ENCODE assay signal across 8 cellular contexts in genomic region chr17:63478814-63479494, GRCh38. TPM values are rescaled to one million over a fixed set of nuclear protein-coding genes. Genes with fewer than 3 reads are reported as not detected.
DNase-seq lines count a peak whose midpoint lies in the region; ATAC-seq and TF ChIP-seq lines count a peak whose summit lies in the region.

No MANE protein-coding gene starts in this region.

- no peak overlapping the region for H3K4me3 Mint-ChIP-seq in activated T-cell treated with anti-CD3 and anti-CD28 coated beads, Interleukin-2, amount 50 U/mL, for 24 hours

- no peaks in the 10 kb centered on the region for H3K9me2 ChIP-seq in PC-9 (ENCODE audit: insufficient read depth)
- H3K9me2 ChIP-seq in neural cell (ENCODE audit: insufficient read depth, low read length), result no peaks in the 10 kb centered on the region

- peak; percentile 69 for ATAC-seq in GM18907 (IDR thresholded peaks at IDR 0.05; ENCODE audit: unreplicated experiment)
- peak; percentile 79 for ATAC-seq in stimulated activated naive CD8-positive, alpha-beta T cell treated with anti-CD3 and anti-CD28 coated beads, Interleukin-15, Interleukin-2, amounts not matched to agents 100 U/mL and 50 U/mL, for 24 hours

- H3K27ac ChIP-seq in PC-9 (no peak overlapping the region), neural cell (ENCODE audit: low read length) (no peak overlapping the region)

- H3K4me1 ChIP-seq in PC-9 (replicated peaks; ENCODE audit: insufficient read depth), result peaks cover 5% of the 10 kb centered on the region

- H3K9me3 Mint-ChIP-seq in activated T-cell treated with anti-CD3 and anti-CD28 coated beads, Interleukin-2, amount 50 U/mL, for 24 hours, result no peaks in the 10 kb centered on the region

- BruUV-seq in PC-9 (replicated peaks; lab: Mats Ljungman, UMichigan), result no TSS peak

- H4K20me1 ChIP-seq in PC-9 (ENCODE audit: insufficient read depth), result no peaks in the 10 kb centered on the region
- no peaks in the 10 kb centered on the region for H4K20me1 ChIP-seq in neural cell (ENCODE audit: insufficient read depth)

- H3F3A ChIP-seq in PC-9 (ENCODE audit: insufficient read depth, low read depth) (peaks cover 6% of the 10 kb centered on the region; the same call in 1 of the 2 replicates), neural cell (ENCODE audit: insufficient read depth, low read length, poor library complexity, severe bottlenecking) (no peaks in the 10 kb centered on the region)

- CTCF ChIA-PET in PC-9 (lab: Charles Lee), result interaction anchor here (0.5 to 2.6 kb wide), 9 partner anchors 18 to 806 kb away, joined by 3 to 14 read pairs (median 4); no protein-coding TSS in a partner anchor

- H3K9me3 ChIP-seq in PC-9 (ENCODE audit: insufficient read depth, low read depth) (no peaks in the 10 kb centered on the region), neural cell (ENCODE audit: low read length) (no peaks in the 10 kb centered on the region)

- H3K27me3 ChIP-seq in PC-9 (ENCODE audit: insufficient read depth, low read depth) (peaks cover 22% of the 10 kb centered on the region), neural cell (ENCODE audit: insufficient read depth, low read depth, low read length) (peaks cover 44% of the 10 kb centered on the region)

- POLR2A ChIA-PET in PC-9 (lab: Charles Lee; ENCODE audit: unreplicated experiment), result interaction anchor here (0.6 kb wide), 1 partner anchor 37 kb away, joined by 4 read pairs; no protein-coding TSS in a partner anchor

- TF ChIP-seq RAD21 in neural cell (conservative IDR thresholded peaks at IDR 0.05), result no peak

- TF ChIP-seq CTCF in AG09319 (IDR thresholded peaks at IDR 0.05; ENCODE audit: low read depth, low read length) (peak; percentile 93), PC-9 (conservative IDR thresholded peaks at IDR 0.05) (peak; percentile 83), fibroblast of mammary gland (conservative IDR thresholded peaks at IDR 0.05; ENCODE audit: control insufficient read depth, insufficient read depth, low read depth, low read length) (peak; percentile 96), neural cell (IDR thresholded peaks at IDR 0.05; ENCODE audit: poor library complexity, severe bottlenecking) (peak; percentile 54)

- peaks cover 36% of the 10 kb centered on the region for H3K27me3 Mint-ChIP-seq in activated T-cell treated with anti-CD3 and anti-CD28 coated beads, Interleukin-2, amount 50 U/mL, for 24 hours

- no peaks in the 10 kb centered on the region for H3K36me3 Mint-ChIP-seq in activated T-cell treated with anti-CD3 and anti-CD28 coated beads, Interleukin-2, amount 50 U/mL, for 24 hours (ENCODE audit: low read depth)

- H3K4me3 ChIP-seq in PC-9 (no peak overlapping the region), fibroblast of mammary gland (ENCODE audit: control insufficient read depth, low read depth, low read length) (no peak overlapping the region), neural cell (ENCODE audit: low read length) (no peak overlapping the region)

- H3K36me3 ChIP-seq in PC-9 (ENCODE audit: low read depth) (no peaks in the 10 kb centered on the region), neural cell (ENCODE audit: insufficient read depth, low read length) (no peaks in the 10 kb centered on the region)

- H2AFZ ChIP-seq in PC-9, result no peak overlapping the region
- no peak overlapping the region for H2AFZ ChIP-seq in neural cell (ENCODE audit: low read depth, low read length)

- DNase-seq in AG09319 (ENCODE audit: extremely low read depth, low read depth) (peak; percentile 88), HT-29 (ENCODE audit: low spot score) (peak; percentile 86), PC-9 (peak; percentile 85 to 88), fibroblast of mammary gland (ENCODE audit: low read depth) (peak; percentile 96)
- peak; percentile 81 for DNase-seq in activated T-cell treated with anti-CD3 and anti-CD28 coated beads, Interleukin-2, amount 50 U/mL, for 24 hours
- DNase-seq in stimulated activated naive CD8-positive, alpha-beta T cell treated with anti-CD3 and anti-CD28 coated beads, Interleukin-15, Interleukin-2, amounts not matched to agents 100 U/mL and 50 U/mL, for 24 hours, result peak; percentile 84

- H3K4me1 Mint-ChIP-seq in activated T-cell treated with anti-CD3 and anti-CD28 coated beads, Interleukin-2, amount 50 U/mL, for 24 hours (ENCODE audit: low read depth), result peaks cover 16% of the 10 kb centered on the region

- TF ChIP-seq EP300 in neural cell (conservative IDR thresholded peaks at IDR 0.05; ENCODE audit: poor library complexity, severe bottlenecking), result no peak

- no peak overlapping the region for H3K9ac ChIP-seq in neural cell (ENCODE audit: low read length)

- no peak overlapping the region for H3K27ac Mint-ChIP-seq in activated T-cell treated with anti-CD3 and anti-CD28 coated beads, Interleukin-2, amount 50 U/mL, for 24 hours

- intact Hi-C loops in PC-9 (cut with micrococcal nuclease; ENCODE audit: unreplicated experiment), result loop anchor here (1.0 to 5.0 kb wide), 4 partner anchors 32 to 807 kb away; partner anchors contain the start of gene CYB561

- H3K4me2 ChIP-seq in PC-9 (peak overlapping the region; percentile 20; the same call in 1 of the 2 replicates), neural cell (ENCODE audit: low read length) (no peak overlapping the region)

- no peaks in the 10 kb centered on the region for H3K79me2 ChIP-seq in PC-9 (ENCODE audit: low read depth)
- no peaks in the 10 kb centered on the region for H3K79me2 ChIP-seq in neural cell (replicated peaks; ENCODE audit: insufficient read depth, low read length)

TF ChIP-seq in neural cell, 6 proteins besides CTCF, POLR2A, EP300 and RAD21:
- TF ChIP-seq SMC3 (conservative IDR thresholded peaks at IDR 0.05; ENCODE audit: poor library complexity) (peak; percentile 44), EZH2 (IDR thresholded peaks at IDR 0.05; ENCODE audit: borderline replicate concordance, insufficient read depth, low read length, poor library complexity, severe bottlenecking) (no peak)

RNA-seq across cellular contexts. Expression of gene ACE, which starts 2.1 kb away (rescaled TPM):
- total RNA-seq in HT-29 (2014; rRNA removed; shearing (Covaris generic)), result 3.1 TPM in 1 of 2 replicates, not detected in the other
- 0.76 and 1.4 TPM in 2 replicates for total RNA-seq in PC-9 (2021)
- 1.5 and 2.1 TPM in 2 replicates for polyA plus RNA-seq in neural cell
- 1.5 and 2.2 TPM in 2 replicates for polyA minus RNA-seq in neural cell

RNA-seq across cellular contexts. Expression of gene CYB561, which starts 32.8 kb away (rescaled TPM):
- total RNA-seq in HT-29 (2014; rRNA removed; shearing (Covaris generic)), result 104 and 105 TPM in 2 replicates
- 61.6 and 71.6 TPM in 2 replicates for total RNA-seq in PC-9 (2021)
- 14.3 and 15.7 TPM in 2 replicates for polyA plus RNA-seq in neural cell
- 8.3 and 9.6 TPM in 2 replicates for polyA minus RNA-seq in neural cell

RNA-seq across cellular contexts. Expression of gene KCNH6, which starts 44.2 kb away (rescaled TPM):
- 0.61 TPM in 1 of 2 replicates, not detected in the other for total RNA-seq in HT-29 (2014; rRNA removed; shearing (Covaris generic))
- total RNA-seq in PC-9 (2021), result not detected in 2 replicates
- polyA plus RNA-seq in neural cell, result not detected in 2 replicates
- polyA minus RNA-seq in neural cell, result not detected in 2 replicates
